8 cellular contexts compared by ENCODE assay signal in the genomic region with DNA sequence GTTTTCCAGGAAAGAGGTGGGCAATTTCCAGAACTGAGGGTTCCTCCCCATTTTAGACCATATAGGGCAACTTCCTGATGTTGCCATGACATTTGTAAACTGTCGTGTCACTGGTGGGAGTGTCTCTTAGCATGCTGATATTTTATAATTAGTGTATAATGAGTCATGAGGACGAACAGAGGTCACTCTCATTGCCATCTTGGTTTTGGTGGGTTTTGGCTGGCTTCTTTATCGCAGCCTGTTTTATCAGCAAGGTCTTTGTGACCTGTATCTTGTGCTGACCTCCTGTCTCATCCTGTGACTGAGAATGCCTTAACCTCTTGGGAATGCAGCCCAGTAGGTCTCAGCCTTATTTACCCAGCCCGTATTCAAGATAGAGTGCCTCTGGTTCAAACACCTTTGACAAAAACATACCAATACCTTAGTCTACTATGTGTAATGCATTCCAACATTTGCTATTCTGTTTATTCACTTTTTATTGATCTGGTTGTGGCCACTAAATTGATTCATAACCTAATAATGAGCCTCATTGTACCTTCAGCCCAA.
A peak's percentile ranks its signal among the peaks of the same experiment; 100 is the strongest.
DNase-seq lines count a peak whose midpoint lies in the region; ATAC-seq and TF ChIP-seq lines count a peak whose summit lies in the region.
"Not testable (repeated sequence)": the region's sequence is repeated elsewhere in the genome, so short reads cannot be mapped to it uniquely, and the experiment has no call there.

No MANE protein-coding gene starts in this region.

- not testable (repeated sequence) for H3K27me3 ChIP-seq in mesendoderm (ENCODE audit: insufficient read depth, low read length, poor library complexity); smooth muscle cell (ENCODE audit: low read depth)

- not testable (repeated sequence) for H2BK120ac ChIP-seq in mesendoderm (ENCODE audit: low read depth, low read length)

- H3K27ac ChIP-seq in mesendoderm (ENCODE audit: low read depth, low read length) = not testable (repeated sequence)
- H3K27ac ChIP-seq in smooth muscle cell (ENCODE audit: low read depth) = peak overlapping the region; percentile 75

- H3K27ac Mint-ChIP-seq in CD14-positive monocyte = peak overlapping the region in 6 of 7 donors; percentile 33 to 88 (median 65)
- H3K27ac Mint-ChIP-seq in HFFc6 = peak overlapping the region; percentile 42
- H3K27ac Mint-ChIP-seq in activated CD8-positive, alpha-beta T cell treated with anti-CD3 and anti-CD28 coated beads for 36 hours = not testable (repeated sequence)

- H2BK15ac ChIP-seq in mesendoderm (replicated peaks; ENCODE audit: low read depth) = not testable (repeated sequence)

- not testable (repeated sequence) for H3F3A ChIP-seq in smooth muscle cell (ENCODE audit: low read depth)

- H3K4me2 ChIP-seq in mesendoderm (ENCODE audit: low read length); smooth muscle cell: not testable (repeated sequence)

- TF ChIP-seq CTCF in CD14-positive monocyte (IDR thresholded peaks at IDR 0.05); HFFc6 (IDR thresholded peaks at IDR 0.05); activated CD8-positive, alpha-beta T cell treated with anti-CD3 and anti-CD28 coated beads for 36 hours (IDR thresholded peaks at IDR 0.05); choroid plexus epithelial cell (conservative IDR thresholded peaks at IDR 0.05; ENCODE audit: low read depth, low read length); smooth muscle cell (IDR thresholded peaks at IDR 0.05; ENCODE audit: borderline replicate concordance, insufficient read depth, poor library complexity, severe bottlenecking): not testable (repeated sequence)

- not testable (repeated sequence) for H3K36me3 ChIP-seq in mesendoderm (ENCODE audit: control insufficient read depth, insufficient read depth, low read length); smooth muscle cell (ENCODE audit: low read depth)

- not testable (repeated sequence) for H3K18ac ChIP-seq in mesendoderm (ENCODE audit: low read length)

- ATAC-seq in activated CD8-positive, alpha-beta T cell treated with anti-CD3 and anti-CD28 coated beads for 36 hours = peak; percentile 47
- ATAC-seq in Right ventricle myocardium superior (ENCODE audit: poor library complexity) = peak; percentile 28

- H3K4me3 Mint-ChIP-seq in CD14-positive monocyte; HFFc6; activated CD8-positive, alpha-beta T cell treated with anti-CD3 and anti-CD28 coated beads for 36 hours: not testable (repeated sequence)

- CTCF ChIA-PET in activated CD8-positive, alpha-beta T cell treated with anti-CD3 and anti-CD28 coated beads for 36 hours (lab: Charles Lee) = not testable (repeated sequence)

- H3K9me3 ChIP-seq in smooth muscle cell (replicated peaks; ENCODE audit: low read depth) = not testable (repeated sequence)

- intact Hi-C loops in CD14-positive monocyte (cut with micrococcal nuclease); activated CD8-positive, alpha-beta T cell treated with anti-CD3 and anti-CD28 coated beads for 36 hours (cut with micrococcal nuclease); Right ventricle myocardium superior (cut with DNase I): not testable (repeated sequence)

- not testable (repeated sequence) for H2AFZ ChIP-seq in smooth muscle cell (ENCODE audit: low read depth)

- H3K4me1 Mint-ChIP-seq in CD14-positive monocyte = peaks cover 34% of the 10 kb centered on the region
- H3K4me1 Mint-ChIP-seq in HFFc6 (ENCODE audit: low read depth) = peaks cover 23% of the 10 kb centered on the region
- H3K4me1 Mint-ChIP-seq in activated CD8-positive, alpha-beta T cell treated with anti-CD3 and anti-CD28 coated beads for 36 hours (ENCODE audit: low read depth) = not testable (repeated sequence)

- H3K56ac ChIP-seq in mesendoderm (ENCODE audit: low read length) = not testable (repeated sequence)

- H4K5ac ChIP-seq in mesendoderm (ENCODE audit: low read length) = not testable (repeated sequence)

- H3K4ac ChIP-seq in mesendoderm (ENCODE audit: low read depth, low read length) = not testable (repeated sequence)

- DNase-seq in CD14-positive monocyte (ENCODE audit: low spot score) (peak; percentile 46), HFFc6 (peak; percentile 49), OCI-M1 (lab: John Stamatoyannopoulos, UW) (peak; percentile 96), choroid plexus epithelial cell (ENCODE audit: low read depth) (peak; percentile 10), mesendoderm (peak; percentile 85)
- DNase-seq in activated CD8-positive, alpha-beta T cell treated with anti-CD3 and anti-CD28 coated beads for 36 hours = peak; percentile 28
- not testable (repeated sequence) for DNase-seq in Right ventricle myocardium superior; smooth muscle cell (lab: John Stamatoyannopoulos, UW; ENCODE audit: unreplicated experiment)

- peaks cover 0 to 10% (median 3%) of the 10 kb centered on the region in 3 donors for H3K27me3 Mint-ChIP-seq in CD14-positive monocyte (ENCODE audit: low read depth in 3 of 3)
- not testable (repeated sequence) for H3K27me3 Mint-ChIP-seq in HFFc6 (ENCODE audit: insufficient read depth); activated CD8-positive, alpha-beta T cell treated with anti-CD3 and anti-CD28 coated beads for 36 hours

- H4K20me1 ChIP-seq in smooth muscle cell (ENCODE audit: low read depth) = not testable (repeated sequence)

- H3K79me2 ChIP-seq in mesendoderm (ENCODE audit: control insufficient read depth, insufficient read depth, low read length); smooth muscle cell (ENCODE audit: low read depth): not testable (repeated sequence)

- H3K4me1 ChIP-seq in mesendoderm (ENCODE audit: control insufficient read depth, low read depth, low read length); smooth muscle cell (ENCODE audit: low read depth): not testable (repeated sequence)

- H2BK5ac ChIP-seq in mesendoderm (ENCODE audit: low read length) = not testable (repeated sequence)

- not testable (repeated sequence) for H3K79me1 ChIP-seq in mesendoderm (ENCODE audit: low read length)

- H4K8ac ChIP-seq in mesendoderm (ENCODE audit: low read depth, low read length) = not testable (repeated sequence)

- not testable (repeated sequence) for H3K9ac ChIP-seq in mesendoderm (ENCODE audit: low read length); smooth muscle cell (ENCODE audit: low read depth)

- not testable (repeated sequence) for H3K4me3 ChIP-seq in choroid plexus epithelial cell (ENCODE audit: low read depth, low read length); mesendoderm (ENCODE audit: low read length); smooth muscle cell

- not testable (repeated sequence) for H2AK5ac ChIP-seq in mesendoderm (ENCODE audit: low read length)

- not testable (repeated sequence) for H3K9me3 Mint-ChIP-seq in CD14-positive monocyte; HFFc6; activated CD8-positive, alpha-beta T cell treated with anti-CD3 and anti-CD28 coated beads for 36 hours

- not testable (repeated sequence) for H3K23ac ChIP-seq in mesendoderm (ENCODE audit: low read length)

- H3K36me3 Mint-ChIP-seq in CD14-positive monocyte = peaks cover 25 to 28% of the 10 kb centered on the region in 2 donors
- H3K36me3 Mint-ChIP-seq in HFFc6 (ENCODE audit: low read depth); activated CD8-positive, alpha-beta T cell treated with anti-CD3 and anti-CD28 coated beads for 36 hours (ENCODE audit: low read depth): not testable (repeated sequence)

- no CpG with 5 or more reads among the region's 4 CpGs for WGBS in mesendoderm (ENCODE audit: extremely low coverage, insufficient coverage, low lambda C conversion rate)
- WGBS in smooth muscle cell (ENCODE audit: low lambda C conversion rate) = 65% methylated on average over 4 of the region's 4 CpGs

- POLR2A ChIA-PET in activated CD8-positive, alpha-beta T cell treated with anti-CD3 and anti-CD28 coated beads for 36 hours (lab: Charles Lee) = not testable (repeated sequence)
